In the genomic region with DNA sequence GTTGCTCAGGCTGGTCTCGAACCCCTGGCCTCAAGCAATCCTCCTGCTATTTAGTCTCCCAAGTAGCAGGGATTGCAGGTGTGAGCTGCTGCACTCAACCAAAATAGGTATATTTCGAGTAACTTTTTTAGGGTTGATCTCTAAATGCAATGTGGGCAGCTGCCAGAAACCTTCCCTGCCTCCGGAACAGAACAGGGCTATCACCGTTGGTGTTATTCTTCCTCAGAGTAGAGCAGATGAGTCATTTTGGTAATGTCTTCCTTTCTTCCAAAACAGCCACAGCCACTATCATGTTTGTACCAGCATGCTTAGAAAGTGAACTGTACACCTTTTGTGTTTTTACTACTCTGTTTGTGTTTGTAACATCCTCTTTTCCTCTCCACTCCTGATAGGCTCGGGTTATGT, we compare ENCODE assay signal across 1 cellular context.
TF ChIP-seq lines count a peak whose summit lies in the region.

No MANE protein-coding gene starts in this region.

TF ChIP-seq in GM12878, 131 proteins besides CTCF, POLR2A, EP300 and RAD21:
- TF ChIP-seq ZZZ3 (IDR thresholded peaks at IDR 0.05; ENCODE audit: control insufficient read depth, insufficient read length, low read depth), result no peak
